In the genomic region with DNA sequence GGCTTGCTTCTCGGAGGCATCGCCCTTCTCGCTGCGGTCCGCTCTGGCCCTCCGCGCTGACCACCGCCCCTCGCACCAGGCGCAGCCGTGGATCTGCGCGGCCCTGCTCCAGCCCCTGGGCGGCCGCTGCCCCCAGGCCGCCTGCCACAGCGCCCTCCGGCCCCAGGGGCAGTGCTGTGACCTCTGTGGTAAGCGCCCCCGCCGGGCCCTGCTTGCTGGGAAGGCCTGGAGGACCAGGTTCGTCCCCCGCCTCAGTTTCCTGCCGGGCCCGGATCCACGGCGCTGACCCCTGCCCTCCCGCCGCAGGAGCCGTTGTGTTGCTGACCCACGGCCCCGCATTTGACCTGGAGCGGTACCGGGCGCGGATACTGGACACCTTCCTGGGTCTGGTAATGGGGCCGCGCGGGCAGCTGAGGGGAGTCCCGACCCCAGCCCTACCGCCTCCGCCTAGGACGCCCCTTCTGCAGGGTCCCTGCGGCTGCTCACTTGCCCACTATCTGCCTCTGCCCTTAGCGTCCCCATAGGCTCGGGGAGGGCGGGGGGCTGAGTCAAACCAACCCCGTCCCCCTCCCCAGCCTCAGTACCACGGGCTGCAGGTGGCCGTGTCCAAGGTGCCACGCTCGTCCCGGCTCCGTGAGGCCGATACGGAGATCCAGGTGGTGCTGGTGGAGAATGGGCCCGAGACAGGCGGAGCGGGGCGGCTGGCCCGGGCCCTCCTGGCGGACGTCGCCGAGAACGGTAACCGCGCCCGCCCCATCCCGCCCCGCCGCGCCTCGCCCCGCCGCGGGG, we compare ENCODE assay signal across 11 cellular contexts. TPM values are rescaled to one million over a fixed set of nuclear protein-coding genes. Genes with fewer than 3 reads are reported as not detected.
DNase-seq lines count a peak whose midpoint lies in the region; ATAC-seq and FAIRE-seq lines count a peak whose summit lies in the region.
"Had no signal": no experiment of that assay in that cellular context is flagged by ENCODE, and none has a peak within 500 bp of the region (broad histone marks: within the 10 kb centered on the region; RNA-seq: fewer than 3 reads in every experiment).

No MANE protein-coding gene starts in this region.

- no peaks in the 10 kb centered on the region for H3K36me3 Mint-ChIP-seq in CD4-positive, alpha-beta memory T cell
- no peaks in the 10 kb centered on the region for H3K36me3 Mint-ChIP-seq in T-cell
- H3K36me3 Mint-ChIP-seq in activated CD4-positive, alpha-beta memory T cell treated with anti-CD3 and anti-CD28 coated beads, Interleukin-2, amount 10 ng/mL, durations not matched to agents 7 days and 5 days (ENCODE audit: low read depth), result no peaks in the 10 kb centered on the region

- no peak overlapping the region for H3K18ac ChIP-seq in trophoblast cell (ENCODE audit: low read length)

- H3K9me3 Mint-ChIP-seq in CD4-positive, alpha-beta memory T cell, result no peaks in the 10 kb centered on the region
- no peaks in the 10 kb centered on the region for H3K9me3 Mint-ChIP-seq in T-cell
- no peaks in the 10 kb centered on the region for H3K9me3 Mint-ChIP-seq in activated CD4-positive, alpha-beta memory T cell treated with anti-CD3 and anti-CD28 coated beads, Interleukin-2, amount 10 ng/mL, durations not matched to agents 7 days and 5 days

- no peak overlapping the region for H2BK120ac ChIP-seq in trophoblast cell (ENCODE audit: insufficient read depth, low read length, poor library complexity)

- DNase-seq in CD4-positive, alpha-beta memory T cell, result no peak
- DNase-seq in T-cell (no peak), trophoblast cell (no peak), urothelium cell line (ENCODE audit: low spot score) (no peak), NCI-H524 treated with DMSO at 0.1 percent for 48 hours (lab: John Stamatoyannopoulos, UW) (no peak)
- no peak for DNase-seq in activated CD4-positive, alpha-beta memory T cell treated with anti-CD3 and anti-CD28 coated beads, Interleukin-2, amount 10 ng/mL, durations not matched to agents 7 days and 5 days
- DNase-seq: activated CD4-positive, alpha-beta T cell treated with anti-CD3 and anti-CD28 coated beads, Interleukin-2, amount 50 U/mL, for 1 hour; PC-9 had no signal

- H2BK12ac ChIP-seq in trophoblast cell (ENCODE audit: low read length), result no peak overlapping the region

- no peak for FAIRE-seq in urothelium cell line (lab: Jason Lieb, UNC)

- H2AK5ac ChIP-seq in trophoblast cell (ENCODE audit: low read length), result no peak overlapping the region

- H3K4me3 Mint-ChIP-seq in CD4-positive, alpha-beta memory T cell, result peak overlapping the region in 6 of 8 donors; percentile 9 to 46 (median 24)
- H3K4me3 Mint-ChIP-seq in T-cell, result peak overlapping the region; percentile 28 to 70 (median 49)
- no peak overlapping the region for H3K4me3 Mint-ChIP-seq in activated CD4-positive, alpha-beta memory T cell treated with anti-CD3 and anti-CD28 coated beads, Interleukin-2, amount 10 ng/mL, durations not matched to agents 7 days and 5 days

- no peak overlapping the region for H4K8ac ChIP-seq in trophoblast cell (ENCODE audit: low read depth, low read length)

- H3K9ac ChIP-seq in trophoblast cell (ENCODE audit: low read length), result no peak overlapping the region

- H3K4me1 ChIP-seq in CD4-positive, alpha-beta memory T cell (ENCODE audit: insufficient read depth, low read length), result peaks cover 18% of the 10 kb centered on the region
- peaks cover 17 to 23% of the 10 kb centered on the region in 2 experiments for H3K4me1 ChIP-seq in trophoblast cell (ENCODE audit: control insufficient read depth in 1 of 2, insufficient read depth in 2 of 2, low read length in 2 of 2)

- CTCF ChIA-PET in CD4-positive, alpha-beta memory T cell (lab: Charles Lee; ENCODE audit: partially characterized antibody), result no interaction called here
- CTCF ChIA-PET in T-cell (lab: Charles Lee), result no interaction called here
- CTCF ChIA-PET in activated CD4-positive, alpha-beta memory T cell treated with anti-CD3 and anti-CD28 coated beads, Interleukin-2, amount 10 ng/mL, durations not matched to agents 7 days and 5 days (lab: Charles Lee), result no interaction called here

- no peak overlapping the region for H4K91ac ChIP-seq in trophoblast cell (ENCODE audit: low read depth, low read length)

- intact Hi-C loops in CD4-positive, alpha-beta memory T cell (cut with micrococcal nuclease), result no loop called here

- H3K4ac ChIP-seq in trophoblast cell (ENCODE audit: low read depth, low read length), result no peak overlapping the region

- H3K4me1 Mint-ChIP-seq in CD4-positive, alpha-beta memory T cell, result peaks cover 3 to 20% (median 8%) of the 10 kb centered on the region in 4 donors
- peaks cover 5 to 18% (median 11%) of the 10 kb centered on the region in 3 donors for H3K4me1 Mint-ChIP-seq in T-cell
- peaks cover 10% of the 10 kb centered on the region for H3K4me1 Mint-ChIP-seq in activated CD4-positive, alpha-beta memory T cell treated with anti-CD3 and anti-CD28 coated beads, Interleukin-2, amount 10 ng/mL, durations not matched to agents 7 days and 5 days

- ATAC-seq in T-cell (replicated peaks in 1 of 4) (peak in 1 of 4 experiments; percentile 6), HG02678 (IDR thresholded peaks at IDR 0.05; ENCODE audit: unreplicated experiment) (no peak)

- H4K12ac ChIP-seq in trophoblast cell (ENCODE audit: low read depth, low read length), result peak overlapping the region; percentile 12

- H3K4me2 ChIP-seq in trophoblast cell (ENCODE audit: low read length), result peak overlapping the region; percentile 77

- H3K79me1 ChIP-seq in trophoblast cell (ENCODE audit: low read length), result peaks cover 3% of the 10 kb centered on the region

- H3K27me3 ChIP-seq in CD4-positive, alpha-beta memory T cell (ENCODE audit: insufficient read depth, low read length), result peaks cover 10% of the 10 kb centered on the region
- peaks cover 33% of the 10 kb centered on the region for H3K27me3 ChIP-seq in trophoblast cell (ENCODE audit: insufficient read depth, low read length)

- H3K23ac ChIP-seq in trophoblast cell (ENCODE audit: low read length), result no peak overlapping the region

- peaks cover 7 to 10% of the 10 kb centered on the region in 2 donors for H3K27me3 Mint-ChIP-seq in CD4-positive, alpha-beta memory T cell
- peaks cover 7 to 23% of the 10 kb centered on the region in 2 donors for H3K27me3 Mint-ChIP-seq in T-cell
- H3K27me3 Mint-ChIP-seq in activated CD4-positive, alpha-beta memory T cell treated with anti-CD3 and anti-CD28 coated beads, Interleukin-2, amount 10 ng/mL, durations not matched to agents 7 days and 5 days, result peaks cover 38% of the 10 kb centered on the region

- H3K79me2 ChIP-seq in trophoblast cell (ENCODE audit: control insufficient read depth, insufficient read depth, low read length, poor library complexity), result no peaks in the 10 kb centered on the region

- H3K36me3 ChIP-seq in CD4-positive, alpha-beta memory T cell (ENCODE audit: insufficient read depth, low read length), result no peaks in the 10 kb centered on the region
- peaks cover 16 to 20% of the 10 kb centered on the region in 2 experiments for H3K36me3 ChIP-seq in trophoblast cell (ENCODE audit: control insufficient read depth in 1 of 2, insufficient read depth in 2 of 2, low read length in 2 of 2)

- peak overlapping the region; percentile 56 for H2AFZ ChIP-seq in trophoblast cell (ENCODE audit: insufficient read depth, low read length, poor library complexity)

- peak overlapping the region; percentile 7 for H3K14ac ChIP-seq in trophoblast cell (ENCODE audit: low read length)

- H3K27ac Mint-ChIP-seq in CD4-positive, alpha-beta memory T cell, result no peak overlapping the region
- H3K27ac Mint-ChIP-seq in T-cell, result no peak overlapping the region
- H3K27ac Mint-ChIP-seq in activated CD4-positive, alpha-beta memory T cell treated with anti-CD3 and anti-CD28 coated beads, Interleukin-2, amount 10 ng/mL, durations not matched to agents 7 days and 5 days, result no peak overlapping the region

- WGBS in trophoblast cell (ENCODE audit: extremely low coverage, insufficient coverage, insufficient read length), result no CpG with 5 or more reads among the region's 77 CpGs

- H2BK5ac ChIP-seq in trophoblast cell (ENCODE audit: low read depth, low read length, poor library complexity), result no peak overlapping the region

- peak overlapping the region in 1 of 2 donors; percentile 54 for H3K4me3 ChIP-seq in CD4-positive, alpha-beta memory T cell (ENCODE audit: low read length in 2 of 2)
- peak overlapping the region; percentile 45 for H3K4me3 ChIP-seq in iPS-11a (ENCODE audit: low read depth, low read length)
- H3K4me3 ChIP-seq in trophoblast cell (ENCODE audit: low read depth, low read length), result peak overlapping the region; percentile 52

- POLR2A ChIA-PET in CD4-positive, alpha-beta memory T cell (lab: Charles Lee; ENCODE audit: partially characterized antibody), result interaction anchor here (1.3 kb wide), 1 partner anchor 20 kb away, joined by 4 read pairs; no protein-coding TSS in a partner anchor
- POLR2A ChIA-PET in T-cell (lab: Charles Lee), result no interaction called here
- POLR2A ChIA-PET in activated CD4-positive, alpha-beta memory T cell treated with anti-CD3 and anti-CD28 coated beads, Interleukin-2, amount 10 ng/mL, durations not matched to agents 7 days and 5 days (lab: Charles Lee), result no interaction called here

- no peaks in the 10 kb centered on the region for H3K9me3 ChIP-seq in CD4-positive, alpha-beta memory T cell (ENCODE audit: control insufficient read depth in 1 of 2, low read length in 2 of 2)
- H3K9me3 ChIP-seq in trophoblast cell (ENCODE audit: insufficient read depth, low read depth, low read length), result peaks cover 14% of the 10 kb centered on the region

- no peak overlapping the region for H3K27ac ChIP-seq in CD4-positive, alpha-beta memory T cell (ENCODE audit: low read depth, low read length)
- H3K27ac ChIP-seq in trophoblast cell (ENCODE audit: low read depth, low read length), result no peak overlapping the region

RNA-seq across cellular contexts. Expression of gene AMN, which starts 7.1 kb away (rescaled TPM):
- 1 to 10 TPM; 5.1 to 7.1 TPM for total RNA-seq in CD4-positive, alpha-beta memory T cell
- 1 to 10 TPM in 1 of 2 donors, under 1 TPM in 1; 0.77 to 2.1 TPM for polyA plus RNA-seq in CD4-positive, alpha-beta memory T cell
- total RNA-seq in T-cell, result 10 to 100 TPM in 2 of 5 donors, 1 to 10 TPM in 3; 5.2 to 15.0 (median 8.4) TPM
- polyA plus RNA-seq in trophoblast cell (2013), result 0.66 and 0.89 TPM in 2 replicates
- under 1 TPM; 0.20 to 0.23 TPM for total RNA-seq in activated CD4-positive, alpha-beta memory T cell treated with anti-CD3 and anti-CD28 coated beads, Interleukin-2, amount 10 ng/mL, durations not matched to agents 7 days and 5 days
- total RNA-seq: LHCN-M2 had no signal

Comparison
In these comparisons a context has a peak if more than half of its experiments do, and no peak if none do; other contexts are left out.
1. RNA of gene AMN, which starts 7.1 kb away (total RNA-seq): 5.2 to 15.0 TPM in T-cell and 5.1 to 7.1 TPM in CD4-positive, alpha-beta memory T cell; 0.20 to 0.23 TPM in activated CD4-positive, alpha-beta memory T cell treated with anti-CD3 and anti-CD28 coated beads, Interleukin-2, amount 10 ng/mL, durations not matched to agents 7 days and 5 days; every median in the first group is over 4 times any median in the second.